ENCODE assay signal across 2 cellular contexts in the genomic region with DNA sequence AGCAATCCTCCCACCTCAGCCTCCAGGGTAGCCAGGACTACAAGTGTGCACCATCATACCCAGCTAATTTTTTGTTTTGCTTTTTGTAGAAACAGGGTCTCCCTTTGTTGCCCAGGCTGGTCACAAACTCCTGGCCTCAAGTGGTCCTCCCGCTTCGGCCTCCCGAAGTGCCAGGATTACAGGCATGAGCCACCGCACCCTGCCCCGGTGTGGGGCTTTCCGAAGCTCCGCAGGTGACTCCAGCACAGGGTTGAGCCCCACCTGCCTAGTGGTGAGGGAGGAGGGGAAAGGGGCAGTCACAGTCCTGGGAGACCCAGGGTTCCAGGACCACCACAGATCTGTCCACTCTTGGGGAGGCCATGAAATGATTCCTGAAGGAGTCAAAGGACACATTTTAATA.
TF ChIP-seq lines count a peak whose summit lies in the region.

No MANE protein-coding gene starts in this region.

TF ChIP-seq in SK-N-SH, 30 proteins besides CTCF, POLR2A, EP300 and RAD21 (continued from another document):
- no peak for TF ChIP-seq EZH2phosphoT487 (IDR thresholded peaks at IDR 0.05; ENCODE audit: borderline replicate concordance, low read depth)
- TF ChIP-seq TAF1 (IDR thresholded peaks at IDR 0.05; ENCODE audit: borderline replicate concordance, low read depth, low read length): no peak
- no peak for TF ChIP-seq TCF12 (IDR thresholded peaks at IDR 0.05)
- TF ChIP-seq, protein P1, sequence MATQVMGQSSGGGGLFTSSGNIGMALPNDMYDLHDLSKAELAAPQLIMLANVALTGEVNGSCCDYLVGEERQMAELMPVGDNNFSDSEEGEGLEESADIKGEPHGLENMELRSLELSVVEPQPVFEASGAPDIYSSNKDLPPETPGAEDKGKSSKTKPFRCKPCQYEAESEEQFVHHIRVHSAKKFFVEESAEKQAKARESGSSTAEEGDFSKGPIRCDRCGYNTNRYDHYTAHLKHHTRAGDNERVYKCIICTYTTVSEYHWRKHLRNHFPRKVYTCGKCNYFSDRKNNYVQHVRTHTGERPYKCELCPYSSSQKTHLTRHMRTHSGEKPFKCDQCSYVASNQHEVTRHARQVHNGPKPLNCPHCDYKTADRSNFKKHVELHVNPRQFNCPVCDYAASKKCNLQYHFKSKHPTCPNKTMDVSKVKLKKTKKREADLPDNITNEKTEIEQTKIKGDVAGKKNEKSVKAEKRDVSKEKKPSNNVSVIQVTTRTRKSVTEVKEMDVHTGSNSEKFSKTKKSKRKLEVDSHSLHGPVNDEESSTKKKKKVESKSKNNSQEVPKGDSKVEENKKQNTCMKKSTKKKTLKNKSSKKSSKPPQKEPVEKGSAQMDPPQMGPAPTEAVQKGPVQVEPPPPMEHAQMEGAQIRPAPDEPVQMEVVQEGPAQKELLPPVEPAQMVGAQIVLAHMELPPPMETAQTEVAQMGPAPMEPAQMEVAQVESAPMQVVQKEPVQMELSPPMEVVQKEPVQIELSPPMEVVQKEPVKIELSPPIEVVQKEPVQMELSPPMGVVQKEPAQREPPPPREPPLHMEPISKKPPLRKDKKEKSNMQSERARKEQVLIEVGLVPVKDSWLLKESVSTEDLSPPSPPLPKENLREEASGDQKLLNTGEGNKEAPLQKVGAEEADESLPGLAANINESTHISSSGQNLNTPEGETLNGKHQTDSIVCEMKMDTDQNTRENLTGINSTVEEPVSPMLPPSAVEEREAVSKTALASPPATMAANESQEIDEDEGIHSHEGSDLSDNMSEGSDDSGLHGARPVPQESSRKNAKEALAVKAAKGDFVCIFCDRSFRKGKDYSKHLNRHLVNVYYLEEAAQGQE (IDR thresholded peaks at IDR 0.05; ENCODE audit: low read depth, low read length): no peak
- TF ChIP-seq ELF1 (IDR thresholded peaks at IDR 0.05): no peak
- TF ChIP-seq POLR2AphosphoS5 (IDR thresholded peaks at IDR 0.05; ENCODE audit: low read depth, low read length): no peak
- TF ChIP-seq NFIC (IDR thresholded peaks at IDR 0.05; ENCODE audit: borderline replicate concordance): no peak

TF ChIP-seq in SK-N-SH treated with all-trans-retinoic acid at 6 μM for 48 hours, 23 proteins besides CTCF, POLR2A, EP300 and RAD21 (continued from another document):
- TF ChIP-seq, protein P2, sequence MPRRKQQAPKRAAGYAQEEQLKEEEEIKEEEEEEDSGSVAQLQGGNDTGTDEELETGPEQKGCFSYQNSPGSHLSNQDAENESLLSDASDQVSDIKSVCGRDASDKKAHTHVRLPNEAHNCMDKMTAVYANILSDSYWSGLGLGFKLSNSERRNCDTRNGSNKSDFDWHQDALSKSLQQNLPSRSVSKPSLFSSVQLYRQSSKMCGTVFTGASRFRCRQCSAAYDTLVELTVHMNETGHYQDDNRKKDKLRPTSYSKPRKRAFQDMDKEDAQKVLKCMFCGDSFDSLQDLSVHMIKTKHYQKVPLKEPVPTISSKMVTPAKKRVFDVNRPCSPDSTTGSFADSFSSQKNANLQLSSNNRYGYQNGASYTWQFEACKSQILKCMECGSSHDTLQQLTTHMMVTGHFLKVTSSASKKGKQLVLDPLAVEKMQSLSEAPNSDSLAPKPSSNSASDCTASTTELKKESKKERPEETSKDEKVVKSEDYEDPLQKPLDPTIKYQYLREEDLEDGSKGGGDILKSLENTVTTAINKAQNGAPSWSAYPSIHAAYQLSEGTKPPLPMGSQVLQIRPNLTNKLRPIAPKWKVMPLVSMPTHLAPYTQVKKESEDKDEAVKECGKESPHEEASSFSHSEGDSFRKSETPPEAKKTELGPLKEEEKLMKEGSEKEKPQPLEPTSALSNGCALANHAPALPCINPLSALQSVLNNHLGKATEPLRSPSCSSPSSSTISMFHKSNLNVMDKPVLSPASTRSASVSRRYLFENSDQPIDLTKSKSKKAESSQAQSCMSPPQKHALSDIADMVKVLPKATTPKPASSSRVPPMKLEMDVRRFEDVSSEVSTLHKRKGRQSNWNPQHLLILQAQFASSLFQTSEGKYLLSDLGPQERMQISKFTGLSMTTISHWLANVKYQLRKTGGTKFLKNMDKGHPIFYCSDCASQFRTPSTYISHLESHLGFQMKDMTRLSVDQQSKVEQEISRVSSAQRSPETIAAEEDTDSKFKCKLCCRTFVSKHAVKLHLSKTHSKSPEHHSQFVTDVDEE (CRISPR knock-in tag; IDR thresholded peaks at IDR 0.05): no peak
- TF ChIP-seq BACH2 (CRISPR knock-in tag; IDR thresholded peaks at IDR 0.05; ENCODE audit: borderline replicate concordance) (no peak), ESRRG (CRISPR knock-in tag; IDR thresholded peaks at IDR 0.05) (no peak), ZFP30 (CRISPR knock-in tag; IDR thresholded peaks at IDR 0.05) (no peak), SNAI2 (CRISPR knock-in tag; IDR thresholded peaks at IDR 0.05) (no peak), ZNF70 (CRISPR knock-in tag; IDR thresholded peaks at IDR 0.05) (no peak), ZFP3 (CRISPR knock-in tag; IDR thresholded peaks at IDR 0.05) (no peak), TCF4 (CRISPR knock-in tag; IDR thresholded peaks at IDR 0.05; ENCODE audit: borderline replicate concordance) (no peak), ISL1 (CRISPR knock-in tag; IDR thresholded peaks at IDR 0.05) (no peak), GLIS3 (CRISPR knock-in tag; IDR thresholded peaks at IDR 0.05) (no peak)
- TF ChIP-seq, protein P3, sequence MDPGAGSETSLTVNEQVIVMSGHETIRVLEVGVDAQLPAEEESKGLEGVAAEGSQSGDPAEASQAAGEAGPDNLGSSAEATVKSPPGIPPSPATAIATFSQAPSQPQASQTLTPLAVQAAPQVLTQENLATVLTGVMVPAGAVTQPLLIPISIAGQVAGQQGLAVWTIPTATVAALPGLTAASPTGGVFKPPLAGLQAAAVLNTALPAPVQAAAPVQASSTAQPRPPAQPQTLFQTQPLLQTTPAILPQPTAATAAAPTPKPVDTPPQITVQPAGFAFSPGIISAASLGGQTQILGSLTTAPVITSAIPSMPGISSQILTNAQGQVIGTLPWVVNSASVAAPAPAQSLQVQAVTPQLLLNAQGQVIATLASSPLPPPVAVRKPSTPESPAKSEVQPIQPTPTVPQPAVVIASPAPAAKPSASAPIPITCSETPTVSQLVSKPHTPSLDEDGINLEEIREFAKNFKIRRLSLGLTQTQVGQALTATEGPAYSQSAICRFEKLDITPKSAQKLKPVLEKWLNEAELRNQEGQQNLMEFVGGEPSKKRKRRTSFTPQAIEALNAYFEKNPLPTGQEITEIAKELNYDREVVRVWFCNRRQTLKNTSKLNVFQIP (CRISPR knock-in tag; IDR thresholded peaks at IDR 0.05; ENCODE audit: borderline replicate concordance, low read depth): no peak
- TF ChIP-seq, protein P4, sequence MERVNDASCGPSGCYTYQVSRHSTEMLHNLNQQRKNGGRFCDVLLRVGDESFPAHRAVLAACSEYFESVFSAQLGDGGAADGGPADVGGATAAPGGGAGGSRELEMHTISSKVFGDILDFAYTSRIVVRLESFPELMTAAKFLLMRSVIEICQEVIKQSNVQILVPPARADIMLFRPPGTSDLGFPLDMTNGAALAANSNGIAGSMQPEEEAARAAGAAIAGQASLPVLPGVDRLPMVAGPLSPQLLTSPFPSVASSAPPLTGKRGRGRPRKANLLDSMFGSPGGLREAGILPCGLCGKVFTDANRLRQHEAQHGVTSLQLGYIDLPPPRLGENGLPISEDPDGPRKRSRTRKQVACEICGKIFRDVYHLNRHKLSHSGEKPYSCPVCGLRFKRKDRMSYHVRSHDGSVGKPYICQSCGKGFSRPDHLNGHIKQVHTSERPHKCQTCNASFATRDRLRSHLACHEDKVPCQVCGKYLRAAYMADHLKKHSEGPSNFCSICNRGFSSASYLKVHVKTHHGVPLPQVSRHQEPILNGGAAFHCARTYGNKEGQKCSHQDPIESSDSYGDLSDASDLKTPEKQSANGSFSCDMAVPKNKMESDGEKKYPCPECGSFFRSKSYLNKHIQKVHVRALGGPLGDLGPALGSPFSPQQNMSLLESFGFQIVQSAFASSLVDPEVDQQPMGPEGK (CRISPR knock-in tag; IDR thresholded peaks at IDR 0.05; ENCODE audit: borderline replicate concordance): no peak
- TF ChIP-seq, protein P5, sequence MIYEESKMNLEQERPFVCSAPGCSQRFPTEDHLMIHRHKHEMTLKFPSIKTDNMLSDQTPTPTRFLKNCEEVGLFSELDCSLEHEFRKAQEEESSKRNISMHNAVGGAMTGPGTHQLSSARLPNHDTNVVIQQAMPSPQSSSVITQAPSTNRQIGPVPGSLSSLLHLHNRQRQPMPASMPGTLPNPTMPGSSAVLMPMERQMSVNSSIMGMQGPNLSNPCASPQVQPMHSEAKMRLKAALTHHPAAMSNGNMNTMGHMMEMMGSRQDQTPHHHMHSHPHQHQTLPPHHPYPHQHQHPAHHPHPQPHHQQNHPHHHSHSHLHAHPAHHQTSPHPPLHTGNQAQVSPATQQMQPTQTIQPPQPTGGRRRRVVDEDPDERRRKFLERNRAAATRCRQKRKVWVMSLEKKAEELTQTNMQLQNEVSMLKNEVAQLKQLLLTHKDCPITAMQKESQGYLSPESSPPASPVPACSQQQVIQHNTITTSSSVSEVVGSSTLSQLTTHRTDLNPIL (CRISPR knock-in tag; IDR thresholded peaks at IDR 0.05; ENCODE audit: low read depth): no peak
